In the genomic region with DNA sequence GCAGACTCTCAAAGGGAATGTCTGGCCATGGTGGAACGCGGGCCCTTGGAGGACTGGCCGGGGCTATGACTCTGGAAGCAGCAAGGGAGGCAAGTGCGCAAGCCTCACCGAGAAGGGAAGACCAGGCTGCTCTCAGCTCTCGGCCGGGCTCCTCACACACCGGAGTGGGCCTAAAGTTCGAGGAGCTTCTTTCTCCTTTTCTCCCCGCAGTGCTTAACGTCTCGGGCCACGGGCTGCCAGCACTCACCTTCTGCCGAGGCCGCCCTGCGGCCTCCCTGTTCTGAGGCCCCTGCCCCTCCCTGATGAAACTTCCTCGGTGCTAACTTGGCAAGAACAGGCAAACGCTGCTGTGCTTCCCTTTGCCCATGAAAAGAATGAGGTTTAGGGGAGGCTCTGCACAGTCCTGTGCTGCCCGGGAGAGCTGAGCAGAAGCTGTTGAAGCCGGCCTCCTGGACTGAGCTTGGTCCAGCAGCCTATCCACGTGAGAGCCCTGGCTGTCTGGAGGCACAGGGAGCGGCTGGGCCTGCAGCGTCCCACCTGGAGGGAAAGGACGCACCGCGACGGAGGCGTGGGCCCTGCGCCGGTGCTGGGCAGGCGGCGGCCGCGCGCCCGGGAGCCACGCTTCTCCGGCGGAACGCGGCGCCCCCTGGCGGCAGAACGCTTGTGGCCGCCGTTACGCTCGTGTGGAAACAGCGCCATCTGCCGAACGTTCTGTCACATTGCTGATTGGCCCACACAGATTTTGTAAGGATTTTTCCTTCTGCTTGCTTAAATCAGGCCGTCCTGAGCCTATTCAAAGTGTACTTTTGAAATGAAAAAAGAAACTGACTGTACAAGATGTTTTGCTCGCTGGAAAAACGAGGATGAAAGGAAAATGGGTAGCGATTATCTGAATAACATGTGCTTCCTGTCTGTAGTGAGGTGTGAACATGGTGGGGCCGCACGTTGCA, we compare ENCODE assay signal across 1 cellular context.
TF ChIP-seq lines count a peak whose summit lies in the region.

No MANE protein-coding gene starts in this region.

TF ChIP-seq in GM12878, 131 proteins besides CTCF, POLR2A, EP300 and RAD21 (continued from another document):
- TF ChIP-seq, protein P1, sequence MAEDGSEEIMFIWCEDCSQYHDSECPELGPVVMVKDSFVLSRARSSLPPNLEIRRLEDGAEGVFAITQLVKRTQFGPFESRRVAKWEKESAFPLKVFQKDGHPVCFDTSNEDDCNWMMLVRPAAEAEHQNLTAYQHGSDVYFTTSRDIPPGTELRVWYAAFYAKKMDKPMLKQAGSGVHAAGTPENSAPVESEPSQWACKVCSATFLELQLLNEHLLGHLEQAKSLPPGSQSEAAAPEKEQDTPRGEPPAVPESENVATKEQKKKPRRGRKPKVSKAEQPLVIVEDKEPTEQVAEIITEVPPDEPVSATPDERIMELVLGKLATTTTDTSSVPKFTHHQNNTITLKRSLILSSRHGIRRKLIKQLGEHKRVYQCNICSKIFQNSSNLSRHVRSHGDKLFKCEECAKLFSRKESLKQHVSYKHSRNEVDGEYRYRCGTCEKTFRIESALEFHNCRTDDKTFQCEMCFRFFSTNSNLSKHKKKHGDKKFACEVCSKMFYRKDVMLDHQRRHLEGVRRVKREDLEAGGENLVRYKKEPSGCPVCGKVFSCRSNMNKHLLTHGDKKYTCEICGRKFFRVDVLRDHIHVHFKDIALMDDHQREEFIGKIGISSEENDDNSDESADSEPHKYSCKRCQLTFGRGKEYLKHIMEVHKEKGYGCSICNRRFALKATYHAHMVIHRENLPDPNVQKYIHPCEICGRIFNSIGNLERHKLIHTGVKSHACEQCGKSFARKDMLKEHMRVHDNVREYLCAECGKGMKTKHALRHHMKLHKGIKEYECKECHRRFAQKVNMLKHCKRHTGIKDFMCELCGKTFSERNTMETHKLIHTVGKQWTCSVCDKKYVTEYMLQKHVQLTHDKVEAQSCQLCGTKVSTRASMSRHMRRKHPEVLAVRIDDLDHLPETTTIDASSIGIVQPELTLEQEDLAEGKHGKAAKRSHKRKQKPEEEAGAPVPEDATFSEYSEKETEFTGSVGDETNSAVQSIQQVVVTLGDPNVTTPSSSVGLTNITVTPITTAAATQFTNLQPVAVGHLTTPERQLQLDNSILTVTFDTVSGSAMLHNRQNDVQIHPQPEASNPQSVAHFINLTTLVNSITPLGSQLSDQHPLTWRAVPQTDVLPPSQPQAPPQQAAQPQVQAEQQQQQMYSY (CRISPR knock-in tag; IDR thresholded peaks at IDR 0.05) = no peak
- peak; percentile 42 for TF ChIP-seq SP1 (IDR thresholded peaks at IDR 0.05; ENCODE audit: low read depth, low read length)
- TF ChIP-seq MYB (IDR thresholded peaks at IDR 0.05; ENCODE audit: borderline replicate concordance, low read depth, low read length) = no peak
- TF ChIP-seq LARP7 (IDR thresholded peaks at IDR 0.05) = peak; percentile 60; the same call in 1 of the 2 replicates
- TF ChIP-seq CREB1 (IDR thresholded peaks at IDR 0.05; ENCODE audit: low read depth) = no peak
- no peak for TF ChIP-seq ZNF217 (IDR thresholded peaks at IDR 0.05)
- TF ChIP-seq ZNF24 (IDR thresholded peaks at IDR 0.05) = peak; percentile 33; the same call in 1 of the 2 replicates
- peak; percentile 65; the same call in 1 of the 2 replicates for TF ChIP-seq RB1 (IDR thresholded peaks at IDR 0.05; ENCODE audit: borderline replicate concordance)
- TF ChIP-seq ZNF592 (IDR thresholded peaks at IDR 0.05) = peak; percentile 94
- no peak for TF ChIP-seq KDM1A (IDR thresholded peaks at IDR 0.05; ENCODE audit: borderline replicate concordance)
- TF ChIP-seq SPI1 (IDR thresholded peaks at IDR 0.05; ENCODE audit: borderline replicate concordance, insufficient read depth, low read depth, low read length) = no peak
- TF ChIP-seq SMARCA5 (IDR thresholded peaks at IDR 0.05) = peak; percentile 98
- no peak for TF ChIP-seq E2F8 (IDR thresholded peaks at IDR 0.05; ENCODE audit: low read depth, partially characterized antibody)
- TF ChIP-seq SMC3 (IDR thresholded peaks at IDR 0.05; ENCODE audit: borderline replicate concordance, low read length) = peak; percentile 91
- TF ChIP-seq RUNX3 (IDR thresholded peaks at IDR 0.05; ENCODE audit: low read length) = peak; percentile 64
- peak; percentile 43; the same call in 1 of the 2 replicates for TF ChIP-seq FOXM1 (IDR thresholded peaks at IDR 0.05; ENCODE audit: low read depth, low read length)
- peak; percentile 51 for TF ChIP-seq RELA (IDR thresholded peaks at IDR 0.05; ENCODE audit: borderline replicate concordance, partially characterized antibody)
- 0 out of 2 replicates have a peak, but pooled peaks have one; percentile 44 for TF ChIP-seq ZNF207 (IDR thresholded peaks at IDR 0.05; ENCODE audit: borderline replicate concordance)
- no peak for TF ChIP-seq REST (IDR thresholded peaks at IDR 0.05; ENCODE audit: low read depth, low read length)
- TF ChIP-seq BHLHE40 (IDR thresholded peaks at IDR 0.05; ENCODE audit: borderline replicate concordance in 1 of 2, low read depth in 2 of 2, low read length in 1 of 2) = peak; percentile 28 to 58; a peak in 2 of 4 replicates
- TF ChIP-seq ATF2 (IDR thresholded peaks at IDR 0.05; ENCODE audit: low read length) = no peak
- TF ChIP-seq CBFB (IDR thresholded peaks at IDR 0.05; ENCODE audit: low read depth) = no peak
- TF ChIP-seq, protein P2, sequence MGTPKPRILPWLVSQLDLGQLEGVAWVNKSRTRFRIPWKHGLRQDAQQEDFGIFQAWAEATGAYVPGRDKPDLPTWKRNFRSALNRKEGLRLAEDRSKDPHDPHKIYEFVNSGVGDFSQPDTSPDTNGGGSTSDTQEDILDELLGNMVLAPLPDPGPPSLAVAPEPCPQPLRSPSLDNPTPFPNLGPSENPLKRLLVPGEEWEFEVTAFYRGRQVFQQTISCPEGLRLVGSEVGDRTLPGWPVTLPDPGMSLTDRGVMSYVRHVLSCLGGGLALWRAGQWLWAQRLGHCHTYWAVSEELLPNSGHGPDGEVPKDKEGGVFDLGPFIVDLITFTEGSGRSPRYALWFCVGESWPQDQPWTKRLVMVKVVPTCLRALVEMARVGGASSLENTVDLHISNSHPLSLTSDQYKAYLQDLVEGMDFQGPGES (IDR thresholded peaks at IDR 0.05) = no peak
- TF ChIP-seq YY1 (IDR thresholded peaks at IDR 0.05; ENCODE audit: low read depth, low read length) = peak; percentile 79
- peak; percentile 46; the same call in 1 of the 2 replicates for TF ChIP-seq GATAD2B (conservative IDR thresholded peaks at IDR 0.05; ENCODE audit: low read depth)
- no peak for TF ChIP-seq BACH1 (IDR thresholded peaks at IDR 0.05; ENCODE audit: borderline replicate concordance)
- no peak for TF ChIP-seq CBX5 (IDR thresholded peaks at IDR 0.05; ENCODE audit: low read depth)
- no peak for TF ChIP-seq CBX3 (IDR thresholded peaks at IDR 0.05; ENCODE audit: borderline replicate concordance, low read depth)
- TF ChIP-seq, protein P3, sequence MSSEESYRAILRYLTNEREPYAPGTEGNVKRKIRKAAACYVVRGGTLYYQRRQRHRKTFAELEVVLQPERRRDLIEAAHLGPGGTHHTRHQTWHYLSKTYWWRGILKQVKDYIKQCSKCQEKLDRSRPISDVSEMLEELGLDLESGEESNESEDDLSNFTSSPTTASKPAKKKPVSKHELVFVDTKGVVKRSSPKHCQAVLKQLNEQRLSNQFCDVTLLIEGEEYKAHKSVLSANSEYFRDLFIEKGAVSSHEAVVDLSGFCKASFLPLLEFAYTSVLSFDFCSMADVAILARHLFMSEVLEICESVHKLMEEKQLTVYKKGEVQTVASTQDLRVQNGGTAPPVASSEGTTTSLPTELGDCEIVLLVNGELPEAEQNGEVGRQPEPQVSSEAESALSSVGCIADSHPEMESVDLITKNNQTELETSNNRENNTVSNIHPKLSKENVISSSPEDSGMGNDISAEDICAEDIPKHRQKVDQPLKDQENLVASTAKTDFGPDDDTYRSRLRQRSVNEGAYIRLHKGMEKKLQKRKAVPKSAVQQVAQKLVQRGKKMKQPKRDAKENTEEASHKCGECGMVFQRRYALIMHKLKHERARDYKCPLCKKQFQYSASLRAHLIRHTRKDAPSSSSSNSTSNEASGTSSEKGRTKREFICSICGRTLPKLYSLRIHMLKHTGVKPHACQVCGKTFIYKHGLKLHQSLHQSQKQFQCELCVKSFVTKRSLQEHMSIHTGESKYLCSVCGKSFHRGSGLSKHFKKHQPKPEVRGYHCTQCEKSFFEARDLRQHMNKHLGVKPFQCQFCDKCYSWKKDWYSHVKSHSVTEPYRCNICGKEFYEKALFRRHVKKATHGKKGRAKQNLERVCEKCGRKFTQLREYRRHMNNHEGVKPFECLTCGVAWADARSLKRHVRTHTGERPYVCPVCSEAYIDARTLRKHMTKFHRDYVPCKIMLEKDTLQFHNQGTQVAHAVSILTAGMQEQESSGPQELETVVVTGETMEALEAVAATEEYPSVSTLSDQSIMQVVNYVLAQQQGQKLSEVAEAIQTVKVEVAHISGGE (CRISPR knock-in tag; IDR thresholded peaks at IDR 0.05) = no peak
